ENCODE assay signal across 8 cellular contexts in the genomic region with DNA sequence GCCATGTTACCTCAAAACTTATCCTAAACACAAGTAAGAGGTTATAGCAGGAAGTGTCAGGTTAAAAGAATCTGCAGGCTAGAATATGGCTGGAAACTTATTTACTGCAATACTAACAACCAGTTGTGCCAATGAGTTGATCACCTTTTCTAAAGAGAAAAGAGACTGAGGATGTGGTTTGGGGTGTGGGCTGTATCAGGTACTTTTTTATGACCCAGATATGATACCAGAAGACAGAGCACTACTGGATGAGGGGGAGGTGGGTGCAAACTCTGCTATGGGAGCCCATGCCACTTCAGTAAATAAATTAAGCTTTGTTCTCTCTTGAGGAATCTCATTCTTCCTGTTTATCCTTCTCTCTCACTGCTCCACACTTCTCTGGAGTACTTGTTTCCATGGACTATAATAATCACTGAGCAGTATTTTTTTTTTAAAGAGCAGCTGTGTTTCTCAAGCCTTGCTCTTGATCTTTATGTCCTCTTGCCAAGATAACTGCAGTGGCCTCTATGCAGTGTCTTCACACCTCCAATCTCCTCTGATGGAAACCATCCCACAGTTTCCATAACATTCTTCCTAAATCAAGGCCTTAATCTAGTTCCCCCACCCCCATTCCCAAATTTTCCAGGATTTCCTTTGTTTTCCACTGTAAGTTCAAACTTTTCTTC. TPM values are rescaled to one million over a fixed set of nuclear protein-coding genes. Genes with fewer than 3 reads are reported as not detected.
DNase-seq lines count a peak whose midpoint lies in the region; ATAC-seq, FAIRE-seq and TF ChIP-seq lines count a peak whose summit lies in the region.

No MANE protein-coding gene starts in this region.

- H3K9me3 ChIP-seq in prostate gland = no peaks in the 10 kb centered on the region

- H3K4me3 Mint-ChIP-seq in effector memory CD8-positive, alpha-beta T cell = peak overlapping the region; percentile 20 to 45

- no peak for TF ChIP-seq POLR2A in prostate gland (IDR thresholded peaks at IDR 0.05)

- H3K27me3 ChIP-seq in prostate gland (replicated peaks; ENCODE audit: insufficient read depth) = no peaks in the 10 kb centered on the region

- intact Hi-C loops in prostate gland (cut with DNase I) = loop anchor here (10.0 kb wide), 1 partner anchor 46 kb away; no protein-coding TSS in a partner anchor

- TF ChIP-seq CTCF in prostate gland (IDR thresholded peaks at IDR 0.05) = no peak

- no peak for FAIRE-seq in frontal cortex (lab: Jason Lieb, UNC)

- peak; percentile 90 for ATAC-seq in GM18519 (IDR thresholded peaks at IDR 0.05; ENCODE audit: low FRiP score, unreplicated experiment)
- ATAC-seq in GM21367 (IDR thresholded peaks at IDR 0.05; ENCODE audit: unreplicated experiment) = peak; percentile 63
- ATAC-seq in HG03442 (IDR thresholded peaks at IDR 0.05; ENCODE audit: unreplicated experiment) = peak; percentile 92
- peak; percentile 98 for ATAC-seq in effector memory CD8-positive, alpha-beta T cell (replicated peaks)
- ATAC-seq in HG03439 (IDR thresholded peaks at IDR 0.05; ENCODE audit: unreplicated experiment) = no peak

- H3K36me3 ChIP-seq in prostate gland = no peaks in the 10 kb centered on the region

- no peaks in the 10 kb centered on the region for H3K9me3 Mint-ChIP-seq in effector memory CD8-positive, alpha-beta T cell

- peak overlapping the region; percentile 80 to 87 for H3K27ac Mint-ChIP-seq in effector memory CD8-positive, alpha-beta T cell

- H3K27ac ChIP-seq in prostate gland = no peak overlapping the region

- peaks cover 3% of the 10 kb centered on the region for H3K36me3 Mint-ChIP-seq in effector memory CD8-positive, alpha-beta T cell (ENCODE audit: insufficient read depth)

- peak; percentile 23 to 31 (median 27) for DNase-seq in effector memory CD8-positive, alpha-beta T cell
- no peak for DNase-seq in prostate gland (ENCODE audit: low spot score)
- no peak for DNase-seq in NCI-H1694 (lab: John Stamatoyannopoulos, UW)
- no peak for DNase-seq in frontal cortex (ENCODE audit: low spot score in 2 of 2)

- H3K4me3 ChIP-seq in prostate gland = no peak overlapping the region

- no peaks in the 10 kb centered on the region for H3K27me3 Mint-ChIP-seq in effector memory CD8-positive, alpha-beta T cell

- no peaks in the 10 kb centered on the region for H3K4me1 ChIP-seq in prostate gland (replicated peaks)

- H3K4me1 Mint-ChIP-seq in effector memory CD8-positive, alpha-beta T cell (ENCODE audit: low read depth in 2 of 2) = peaks cover 25 to 48% of the 10 kb centered on the region in 2 donors

RNA-seq across cellular contexts. Expression of a gene that starts 51.2 kb away (rescaled TPM):
- total RNA-seq in prostate gland (10 to 100 TPM; 14.9 to 56.1 TPM), frontal cortex (2.9 TPM)

Comparison
In these comparisons a context has a peak if more than half of its experiments do, and no peak if none do; other contexts are left out.
1. DNase-seq: peak in effector memory CD8-positive, alpha-beta T cell (3 of 3); none in prostate gland (single experiment), NCI-H1694 (single experiment) and frontal cortex (0 of 2).